In the genomic region with DNA sequence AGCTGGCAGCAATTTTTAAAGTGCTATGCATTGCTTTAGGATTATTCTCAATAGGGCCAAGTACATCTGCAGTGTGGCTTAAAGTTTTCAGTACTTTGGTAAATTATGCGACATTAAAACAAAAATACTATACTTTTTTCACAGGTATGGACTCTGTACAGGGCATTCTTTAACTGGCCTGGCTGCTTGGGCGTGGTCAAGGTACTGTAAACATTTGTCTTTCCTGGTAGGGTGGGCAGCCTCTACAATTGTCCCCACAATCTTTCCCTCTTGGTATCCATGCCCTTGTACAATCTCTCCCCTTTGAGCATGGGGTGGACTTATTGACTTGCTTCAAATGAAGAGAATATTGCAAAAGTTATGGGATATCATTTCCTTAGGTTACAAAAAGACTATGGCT, we compare ENCODE assay signal across 19 cellular contexts.
"Had no signal": no experiment of that assay in that cellular context is flagged by ENCODE, and none has a peak within 500 bp of the region (broad histone marks: within the 10 kb centered on the region; RNA-seq: fewer than 3 reads in every experiment).

No MANE protein-coding gene starts in this region.

- H3K9ac ChIP-seq: KMS-11, SK-N-SH had no signal

- H3K9me3 Mint-ChIP-seq: activated CD4-positive, alpha-beta memory T cell treated with anti-CD3 and anti-CD28 coated beads, Interleukin-2, amount 10 ng/mL, durations not matched to agents 7 days and 5 days; activated naive CD4-positive, alpha-beta T cell treated with anti-CD3 and anti-CD28 coated beads for 36 hours; activated T-helper 17 cell treated with anti-CD3 and anti-CD28 coated beads, Interleukin-2, amount 50 U/mL, for 72 hours had no signal

- H3K4me3 ChIP-seq: cardiac muscle cell, Peyer's patch had no signal

- H3K27me3 Mint-ChIP-seq: activated CD4-positive, alpha-beta T cell treated with anti-CD3 and anti-CD28 coated beads for 36 hours; activated naive CD8-positive, alpha-beta T cell; activated T-helper 17 cell treated with anti-CD3 and anti-CD28 coated beads, Interleukin-2, amount 50 U/mL, for 72 hours had no signal

- H3K36me3 Mint-ChIP-seq: activated naive CD8-positive, alpha-beta T cell had no signal

- H3K27ac ChIP-seq: brain microvascular endothelial cell, cardiac muscle cell, KMS-11, RWPE1, SJCRH30 had no signal

- H3K9me3 ChIP-seq: Peyer's patch, SJCRH30, SK-N-SH had no signal

- H3K36me3 ChIP-seq: brain microvascular endothelial cell, cardiac muscle cell, Peyer's patch, SJCRH30 had no signal

- DNase-seq: activated CD4-positive, alpha-beta memory T cell treated with anti-CD3 and anti-CD28 coated beads, Interleukin-2, amount 10 ng/mL, durations not matched to agents 7 days and 5 days; activated CD4-positive, alpha-beta T cell treated with anti-CD3 and anti-CD28 coated beads for 36 hours; activated CD4-positive, alpha-beta T cell treated with anti-CD3 and anti-CD28 coated beads, Interleukin-2, amount 50 U/mL, for 1 hour; activated gamma-delta T cell; activated naive CD4-positive, alpha-beta T cell treated with anti-CD3 and anti-CD28 coated beads for 36 hours; activated T-cell treated with anti-CD3 and anti-CD28 coated beads for 4 hours; activated T-cell treated with anti-CD3 and anti-CD28 coated beads, Interleukin-2, amount 50 U/mL, for 48 hours; brain microvascular endothelial cell; NCI-H510A; NCI-H526 treated with DMSO at 0.1 percent for 48 hours; Peyer's patch; Right ventricle myocardium superior; SJCRH30 had no signal

- H3K27ac Mint-ChIP-seq: activated CD4-positive, alpha-beta memory T cell treated with anti-CD3 and anti-CD28 coated beads, Interleukin-2, amount 10 ng/mL, durations not matched to agents 7 days and 5 days; activated naive CD4-positive, alpha-beta T cell treated with anti-CD3 and anti-CD28 coated beads for 36 hours had no signal

- H3K4me1 ChIP-seq: SJCRH30 had no signal

- H3K27me3 ChIP-seq: brain microvascular endothelial cell, cardiac muscle cell, Peyer's patch, SJCRH30 had no signal

- H3K4me3 Mint-ChIP-seq: activated CD4-positive, alpha-beta memory T cell treated with anti-CD3 and anti-CD28 coated beads, Interleukin-2, amount 10 ng/mL, durations not matched to agents 7 days and 5 days; activated naive CD4-positive, alpha-beta T cell treated with anti-CD3 and anti-CD28 coated beads for 36 hours; activated naive CD8-positive, alpha-beta T cell had no signal
